In the genomic region with DNA sequence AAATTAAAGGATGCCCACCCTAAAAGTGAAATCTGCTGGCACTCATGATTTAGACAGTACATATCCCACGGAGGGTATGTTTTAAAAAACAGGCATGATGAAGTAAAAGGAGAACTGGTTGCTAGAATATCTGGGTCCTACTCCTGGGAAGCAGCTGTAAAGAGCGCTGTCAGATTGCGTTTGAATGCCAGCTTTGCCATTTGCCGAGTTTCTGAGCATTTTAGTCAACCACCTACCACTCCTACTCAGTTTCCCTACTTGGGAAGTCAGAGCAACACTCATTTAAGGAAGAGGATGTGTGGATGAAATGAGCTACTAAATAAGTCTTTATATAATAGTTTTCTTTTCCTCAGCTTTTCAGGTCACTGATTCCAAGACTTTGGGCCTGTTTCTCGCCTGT, we compare ENCODE assay signal across 7 cellular contexts. TPM values are rescaled to one million over a fixed set of nuclear protein-coding genes. Genes with fewer than 3 reads are reported as not detected.
DNase-seq lines count a peak whose midpoint lies in the region; ATAC-seq and TF ChIP-seq lines count a peak whose summit lies in the region.

No MANE protein-coding gene starts in this region.

- DNase-seq in H7 (no peak), foreskin keratinocyte (peak in 1 of 2 donors; percentile 9), spleen (no peak), HPDE6-E6E7 (ENCODE audit: extremely low spot score) (no peak)
- DNase-seq in T-helper 2 cell treated with Interferon-gamma antibody and Interleukin-4, amounts not matched to agents 5 μg/mL and 100 μg/mL, for 36 hours (ENCODE audit: low spot score): no peak

- H3K9me3 ChIP-seq in spleen: no peaks in the 10 kb centered on the region

- 16 to 27% (median 22%) methylated on average over 5 of the region's 5 CpGs for WGBS in spleen, 5 donors

- no peaks in the 10 kb centered on the region for H3K27me3 ChIP-seq in H7 (ENCODE audit: control insufficient read depth, insufficient read depth, low read length)
- no peaks in the 10 kb centered on the region for H3K27me3 ChIP-seq in foreskin keratinocyte
- no peaks in the 10 kb centered on the region for H3K27me3 ChIP-seq in spleen (replicated peaks in 1 of 7)

- intact Hi-C loops in spleen (cut with DNase I; ENCODE audit: low total_unique reads): no loop called here

- H3K9me3 Mint-ChIP-seq in T-helper 2 cell treated with Interferon-gamma antibody and Interleukin-4, amounts not matched to agents 5 μg/mL and 100 μg/mL, for 36 hours: no peaks in the 10 kb centered on the region

- TF ChIP-seq CTCF in foreskin keratinocyte (conservative IDR thresholded peaks at IDR 0.05) (no peak), spleen (IDR thresholded peaks at IDR 0.05 in 8 of 11, conservative IDR thresholded peaks at IDR 0.05 in 3 of 11) (no peak)

- peaks cover 12% of the 10 kb centered on the region for H3K4me1 ChIP-seq in foreskin keratinocyte
- peaks cover 10 to 44% (median 28%) of the 10 kb centered on the region in 6 donors for H3K4me1 ChIP-seq in spleen

- peak overlapping the region; percentile 77 for H3K27ac ChIP-seq in foreskin keratinocyte
- peak overlapping the region; percentile 87 to 99 (median 94) for H3K27ac ChIP-seq in spleen

- H3K36me3 ChIP-seq in H7 (replicated peaks; ENCODE audit: control insufficient read depth, insufficient read depth, low read length) (no peaks in the 10 kb centered on the region), spleen (peaks cover 0 to 42% (median 17%) of the 10 kb centered on the region in 6 donors)

- peak overlapping the region; percentile 90 for H3K4me3 Mint-ChIP-seq in T-helper 2 cell treated with Interferon-gamma antibody and Interleukin-4, amounts not matched to agents 5 μg/mL and 100 μg/mL, for 36 hours

- no peak for TF ChIP-seq POLR2A in spleen (IDR thresholded peaks at IDR 0.05)

- H3K4me1 Mint-ChIP-seq in T-helper 2 cell treated with Interferon-gamma antibody and Interleukin-4, amounts not matched to agents 5 μg/mL and 100 μg/mL, for 36 hours (ENCODE audit: low read depth): peaks cover 35% of the 10 kb centered on the region

- ATAC-seq in foreskin keratinocyte (no peak), HG03469 (IDR thresholded peaks at IDR 0.05; ENCODE audit: unreplicated experiment) (no peak), HG02759 (IDR thresholded peaks at IDR 0.05; ENCODE audit: unreplicated experiment) (no peak)

- H3K27ac Mint-ChIP-seq in T-helper 2 cell treated with Interferon-gamma antibody and Interleukin-4, amounts not matched to agents 5 μg/mL and 100 μg/mL, for 36 hours: peak overlapping the region; percentile 94

- H3K36me3 Mint-ChIP-seq in T-helper 2 cell treated with Interferon-gamma antibody and Interleukin-4, amounts not matched to agents 5 μg/mL and 100 μg/mL, for 36 hours (ENCODE audit: low read depth): peaks cover 23% of the 10 kb centered on the region

- H3K4me3 ChIP-seq in H7 (ENCODE audit: insufficient read depth, low read depth, low read length) (peak overlapping the region; percentile 71), spleen (peak overlapping the region in 7 of 8 donors; percentile 74 to 95 (median 86))

- no peaks in the 10 kb centered on the region for H3K27me3 Mint-ChIP-seq in T-helper 2 cell treated with Interferon-gamma antibody and Interleukin-4, amounts not matched to agents 5 μg/mL and 100 μg/mL, for 36 hours (ENCODE audit: low read depth)

RNA-seq across cellular contexts. Expression of a gene that starts 1.1 kb away (rescaled TPM):
- 13.4 and 15.0 TPM in 2 replicates for total RNA-seq in H7 (2014; rRNA removed; shearing (Covaris generic))
- total RNA-seq in foreskin keratinocyte (10.4 and 10.5 TPM in 2 replicates), spleen (10 to 100 TPM; 13.2 to 21.2 (median 16.9) TPM)
- polyA plus RNA-seq in foreskin keratinocyte (6.5 and 7.1 TPM in 2 replicates), spleen (1 to 10 TPM; 7.6 to 9.3 (median 8.8) TPM)
